Comparison of ENCODE assay signal across 20 cellular contexts in the genomic region with DNA sequence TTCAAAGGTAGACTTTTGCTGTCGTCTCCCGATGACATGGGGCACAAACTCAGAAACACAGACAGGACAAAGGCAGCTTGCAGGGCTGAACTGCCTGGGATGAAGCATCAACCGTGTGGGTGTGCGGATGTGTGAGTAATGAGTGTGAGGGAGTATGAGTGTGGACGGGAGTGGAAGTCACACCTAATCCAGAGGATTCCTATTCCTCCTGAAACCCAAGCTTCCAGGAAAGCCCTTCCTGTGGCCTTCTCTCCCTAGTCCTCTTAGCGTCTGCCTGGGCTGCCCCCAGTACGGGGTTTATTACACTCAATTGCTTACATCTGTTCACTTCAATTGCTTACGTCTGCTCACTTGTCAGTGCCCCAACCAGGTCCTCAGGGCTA. TPM values are rescaled to one million over a fixed set of nuclear protein-coding genes. Genes with fewer than 3 reads are reported as not detected.
DNase-seq lines count a peak whose midpoint lies in the region; ATAC-seq, FAIRE-seq and TF ChIP-seq lines count a peak whose summit lies in the region.
"Had no signal": no experiment of that assay in that cellular context is flagged by ENCODE, and none has a peak within 500 bp of the region (broad histone marks: within the 10 kb centered on the region; RNA-seq: fewer than 3 reads in every experiment).

No MANE protein-coding gene starts in this region.

- DNase-seq in CD1c-positive myeloid dendritic cell (ENCODE audit: extremely low spot score) (peak; percentile 41), HFF-Myc (ENCODE audit: extremely low read depth, low read depth) (peak; percentile 15), K562 (ENCODE audit: extremely low read depth in 1 of 4, low spot score in 3 of 4) (no peak), nephron progenitor cell (no peak), HuH-7 (ENCODE audit: low spot score) (no peak), brain microvascular endothelial cell (no peak), caudate nucleus (lab: John Stamatoyannopoulos, UW) (no peak)
- DNase-seq in effector memory CD4-positive, alpha-beta T cell = no peak
- DNase-seq: activated CD4-positive, alpha-beta T cell treated with anti-CD3 and anti-CD28 coated beads for 1 hour; COR-L47; H7; left lung; MV-4-11; NCI-H2029 treated with DMSO at 0.1 percent for 48 hours; NCI-H510A treated with DMSO at 0.1 percent for 48 hours; T-helper 9 cell had no signal

- no peak for ATAC-seq in K562
- ATAC-seq: gastroesophageal sphincter, left lung, sciatic nerve had no signal

- WGBS in K562 (ENCODE audit: insufficient coverage, low coverage, missing lambda C conversion rate) = 11% methylated on average over 8 of the region's 8 CpGs

- TF ChIP-seq CTCF in HFF-Myc (IDR thresholded peaks at IDR 0.05; ENCODE audit: low read depth, low read length, missing control alignments) (no peak), K562 (IDR thresholded peaks at IDR 0.05 in 2 of 3, conservative IDR thresholded peaks at IDR 0.05 in 1 of 3; ENCODE audit: insufficient read depth in 2 of 3, low read depth in 1 of 3, low read length in 3 of 3) (no peak), nephron progenitor cell (IDR thresholded peaks at IDR 0.05) (no peak), brain microvascular endothelial cell (IDR thresholded peaks at IDR 0.05; ENCODE audit: low read depth, low read length, missing control alignments) (no peak)

- peak overlapping the region; percentile 17 for H3K4me3 Mint-ChIP-seq in nephron progenitor cell

- peaks cover 12% of the 10 kb centered on the region for H3K9me3 Mint-ChIP-seq in nephron progenitor cell

- intact Hi-C loops in K562 (cut with micrococcal nuclease) = no loop called here

- H3K36me3 ChIP-seq in K562 (ENCODE audit: control insufficient read depth, insufficient read depth, low read length) = no peaks in the 10 kb centered on the region
- no peaks in the 10 kb centered on the region for H3K36me3 ChIP-seq in brain microvascular endothelial cell (replicated peaks)
- no peaks in the 10 kb centered on the region for H3K36me3 ChIP-seq in effector memory CD4-positive, alpha-beta T cell (ENCODE audit: control insufficient read depth, insufficient read depth, low read length)
- H3K36me3 ChIP-seq: gastroesophageal sphincter, left lung had no signal

- CTCF ChIA-PET in K562 (lab: Yijun Ruan, JAX; ENCODE audit: low intra/inter-chr PET ratio) = interaction anchor here (0.6 kb wide), 1 partner anchor 76 kb away, joined by 3 read pairs; no protein-coding TSS in a partner anchor

- H3K27ac Mint-ChIP-seq in nephron progenitor cell = peak overlapping the region; percentile 57

- H3K27ac ChIP-seq in K562 (ENCODE audit: extremely low read depth, low read depth, low read length) (no peak overlapping the region), brain microvascular endothelial cell (no peak overlapping the region), caudate nucleus (ENCODE audit: low read depth, low read length) (no peak overlapping the region)
- H3K27ac ChIP-seq in effector memory CD4-positive, alpha-beta T cell (ENCODE audit: insufficient read depth, low read length, poor library complexity, severe bottlenecking) = no peak overlapping the region
- H3K27ac ChIP-seq: coronary artery, gastroesophageal sphincter, left lung had no signal

- no peak for TF ChIP-seq RAD21 in K562 (CRISPR knock-in tag; conservative IDR thresholded peaks at IDR 0.05 in 1 of 2, IDR thresholded peaks at IDR 0.05 in 1 of 2)

- H3K27me3 ChIP-seq in K562 (ENCODE audit: control insufficient read depth in 2 of 2, insufficient read depth in 2 of 2, low read length in 2 of 2) (peaks cover 19 to 45% of the 10 kb centered on the region in 2 experiments), brain microvascular endothelial cell (replicated peaks) (no peaks in the 10 kb centered on the region)
- no peaks in the 10 kb centered on the region for H3K27me3 ChIP-seq in effector memory CD4-positive, alpha-beta T cell (replicated peaks; ENCODE audit: control insufficient read depth, insufficient read depth, low read length, poor library complexity, severe bottlenecking)
- H3K27me3 ChIP-seq: gastroesophageal sphincter, left lung had no signal

- H2AFZ ChIP-seq in K562 (ENCODE audit: low read depth, low read length) = no peak overlapping the region

- H3K9me3 ChIP-seq in K562 (replicated peaks; ENCODE audit: control insufficient read depth, insufficient read depth, low read depth, low read length) = no peaks in the 10 kb centered on the region
- no peaks in the 10 kb centered on the region for H3K9me3 ChIP-seq in effector memory CD4-positive, alpha-beta T cell (ENCODE audit: control insufficient read depth, low read length)
- H3K9me3 ChIP-seq: gastroesophageal sphincter, left lung had no signal

- TF ChIP-seq EP300 in K562 (IDR thresholded peaks at IDR 0.05; ENCODE audit: low read length) = no peak

- H3K9ac ChIP-seq in K562 (ENCODE audit: insufficient read depth in 1 of 2, low read depth in 2 of 2, low read length in 2 of 2) = no peak overlapping the region

- in situ Hi-C loops in K562 (cut with MboI) = no loop called here
- in situ Hi-C loops in brain microvascular endothelial cell (cut with HindIII; ENCODE audit: low pct_ligation_motif_present, low sequenced_read_pairs) = no loop called here

- no peaks in the 10 kb centered on the region for H3K9me1 ChIP-seq in K562 (ENCODE audit: control insufficient read depth, insufficient read depth, low read length)

- POLR2A ChIA-PET in K562 (lab: Yijun Ruan, JAX) = interaction anchor here (0.6 kb wide), 1 partner anchor 40 kb away, joined by 3 read pairs; no protein-coding TSS in a partner anchor

- peak; percentile 19 for FAIRE-seq in K562 (lab: Jason Lieb, UNC)
- FAIRE-seq: urothelium cell line had no signal

- no peaks in the 10 kb centered on the region; the same call in 1 of the 2 replicates for H4K20me1 ChIP-seq in K562 (replicated peaks; ENCODE audit: control insufficient read depth, insufficient read depth, low read length)

- no peaks in the 10 kb centered on the region for H3K79me2 ChIP-seq in K562 (ENCODE audit: control insufficient read depth, insufficient read depth, low read length)

- no TSS peak for BruUV-seq in K562 (replicated peaks; lab: Mats Ljungman, UMichigan)

- H3K36me3 Mint-ChIP-seq in nephron progenitor cell (ENCODE audit: low read depth) = no peaks in the 10 kb centered on the region

- no peak overlapping the region for H3K4me3 ChIP-seq in HFF-Myc (replicated peaks; ENCODE audit: low read depth, low read length)
- H3K4me3 ChIP-seq in K562 = no peak overlapping the region
- H3K4me3 ChIP-seq in brain microvascular endothelial cell (ENCODE audit: low read depth, low read length) = no peak overlapping the region
- H3K4me3 ChIP-seq in effector memory CD4-positive, alpha-beta T cell (ENCODE audit: insufficient read depth, low read depth, low read length, poor library complexity, severe bottlenecking) = no peak overlapping the region
- H3K4me3 ChIP-seq: coronary artery, gastroesophageal sphincter, left lung had no signal

- H3K4me2 ChIP-seq in K562 (ENCODE audit: insufficient read depth, low read length) = no peak overlapping the region

- H3K27me3 Mint-ChIP-seq in nephron progenitor cell (ENCODE audit: low read depth, poor library complexity) = peaks cover 13% of the 10 kb centered on the region

- peaks cover 33% of the 10 kb centered on the region for H3K4me1 Mint-ChIP-seq in nephron progenitor cell

- H3K4me1 ChIP-seq in K562 (replicated peaks in 1 of 2; ENCODE audit: control insufficient read depth in 2 of 2, insufficient read depth in 2 of 2, low read length in 2 of 2) = peaks cover 4 to 14% of the 10 kb centered on the region in 2 experiments; a peak in 4 of 5 replicates
- H3K4me1 ChIP-seq in effector memory CD4-positive, alpha-beta T cell (ENCODE audit: control insufficient read depth, insufficient read depth, low read length, poor library complexity, severe bottlenecking) = peaks cover 18% of the 10 kb centered on the region

- no peak for TF ChIP-seq POLR2A in K562 (conservative IDR thresholded peaks at IDR 0.05)

TF ChIP-seq in K562, 482 proteins besides CTCF, POLR2A, EP300 and RAD21 (continues in another document):
- no peak for TF ChIP-seq TEAD1 (CRISPR knock-in tag; IDR thresholded peaks at IDR 0.05)

RNA-seq across cellular contexts. Expression of a gene that starts 2.3 kb away (rescaled TPM):
- 7.2 and 21.7 TPM in 2 replicates for total RNA-seq in K562 (2011; cell fraction: chromatin; rRNA removed; ENCODE audit: low replicate concordance)
- total RNA-seq in K562 (2011; cell fraction: nucleolus; rRNA removed) = 11.1 and 17.7 TPM in 2 replicates
- total RNA-seq in K562 (2011; cell fraction: nucleoplasm; rRNA removed) = 10.4 and 11.7 TPM in 2 replicates
- total RNA-seq in K562 (2014; rRNA removed) = 3.3 and 3.5 TPM in 2 replicates
- 1.9 and 2.4 TPM in 2 replicates for total RNA-seq in K562 (2014; rRNA removed; fragmentation: Illumina TruSeq; extraction: Trizol)
- total RNA-seq in K562 (2015; rRNA removed; fragmentation: Illumina TruSeq; extraction: Trizol) = 3.3 and 3.8 TPM in 2 replicates
- 5.2 and 5.5 TPM in 2 replicates for total RNA-seq in K562 (2021)
- 5.8 and 6.2 TPM in 2 replicates for polyA plus RNA-seq in K562 (2011; rRNA removed)
- 6.4 and 8.7 TPM in 2 replicates for polyA plus RNA-seq in K562 (2011; cell fraction: cytosol; rRNA removed)
- 5.5 and 7.6 TPM in 2 replicates for polyA plus RNA-seq in K562 (2011; cell fraction: nucleus; rRNA removed)
- polyA plus RNA-seq in K562 (2012) = 4.9 and 5.9 TPM in 2 replicates
- polyA plus RNA-seq in K562 (2014; fragmentation: Illumina TruSeq; extraction: Trizol) = 3.9 and 4.1 TPM in 2 replicates
- polyA plus RNA-seq in K562 (2014; fragmentation: Nextera tagmentation; extraction: Ambion mirVana) = under 1 TPM; 0.17 to 0.38 TPM
- polyA plus RNA-seq in K562 (2014; rRNA removed) = 3.0 and 3.3 TPM in 2 replicates
- 5.1 and 6.8 TPM in 2 replicates for polyA minus RNA-seq in K562 (2011; rRNA and poly(A)+ RNA removed)
- 3.2 and 7.3 TPM in 2 replicates for polyA minus RNA-seq in K562 (2011; cell fraction: cytosol; rRNA and poly(A)+ RNA removed)
- polyA minus RNA-seq in K562 (2011; cell fraction: nucleus; rRNA and poly(A)+ RNA removed) = 6.9 and 9.8 TPM in 2 replicates

RNA-seq across cellular contexts. Expression of a gene that starts 42.9 kb away (rescaled TPM):
- 22.3 and 37.0 TPM in 2 replicates for total RNA-seq in K562 (2011; cell fraction: chromatin; rRNA removed; ENCODE audit: low replicate concordance)
- 23.3 and 23.8 TPM in 2 replicates for total RNA-seq in K562 (2011; cell fraction: nucleolus; rRNA removed)
- total RNA-seq in K562 (2011; cell fraction: nucleoplasm; rRNA removed) = 19.3 and 24.7 TPM in 2 replicates
- total RNA-seq in K562 (2014; rRNA removed) (61.5 and 69.8 TPM in 2 replicates), K562 (2014; rRNA removed; fragmentation: Illumina TruSeq; extraction: Trizol) (50.6 and 57.1 TPM in 2 replicates), K562 (2015; rRNA removed; fragmentation: Illumina TruSeq; extraction: Trizol) (50.6 and 56.0 TPM in 2 replicates), K562 (2021) (59.5 and 68.2 TPM in 2 replicates)
- polyA plus RNA-seq in K562 (2011; rRNA removed) (48.6 and 52.1 TPM in 2 replicates), K562 (2014; fragmentation: Illumina TruSeq; extraction: Trizol) (77.9 and 79.2 TPM in 2 replicates), K562 (2014; fragmentation: Nextera tagmentation; extraction: Ambion mirVana) (100 to 1,000 TPM; 154 to 163 TPM), K562 (2014; rRNA removed) (61.6 and 63.5 TPM in 2 replicates)
- polyA plus RNA-seq in K562 (2011; cell fraction: cytosol; rRNA removed) = 38.3 and 39.1 TPM in 2 replicates
- 18.3 and 19.4 TPM in 2 replicates for polyA plus RNA-seq in K562 (2011; cell fraction: nucleus; rRNA removed)
- polyA plus RNA-seq in K562 (2012) = 99.9 and 101 TPM in 2 replicates
- polyA minus RNA-seq in K562 (2011; rRNA and poly(A)+ RNA removed) = 39.9 and 49.7 TPM in 2 replicates
- 17.9 and 18.6 TPM in 2 replicates for polyA minus RNA-seq in K562 (2011; cell fraction: cytosol; rRNA and poly(A)+ RNA removed)
- 7.3 and 15.7 TPM in 2 replicates for polyA minus RNA-seq in K562 (2011; cell fraction: nucleus; rRNA and poly(A)+ RNA removed)

Comparison
In these comparisons a context has a peak if more than half of its experiments do, and no peak if none do; other contexts are left out.
1. DNase-seq: peak in CD1c-positive myeloid dendritic cell (single experiment) and HFF-Myc (single experiment); none in K562 (0 of 4), nephron progenitor cell (single experiment), HuH-7 (single experiment), brain microvascular endothelial cell (single experiment), caudate nucleus (0 of 61) and effector memory CD4-positive, alpha-beta T cell (0 of 3).